Comparison of ENCODE assay signal across 8 cellular contexts in genomic region chr1:67429011-67429527, GRCh38. TPM values are rescaled to one million over a fixed set of nuclear protein-coding genes. Genes with fewer than 3 reads are reported as not detected.
DNase-seq lines count a peak whose midpoint lies in the region; ATAC-seq and TF ChIP-seq lines count a peak whose summit lies in the region.

No MANE protein-coding gene starts in this region.

- H3K27ac ChIP-seq in left ventricle myocardium inferior (replicated peaks), result peak overlapping the region; percentile 96

- DNase-seq in Daoy (ENCODE audit: low read depth) (peak; percentile 41), NB4 (ENCODE audit: low read depth) (peak; percentile 53), left ventricle myocardium inferior (no peak), skeletal muscle cell (ENCODE audit: low read depth) (no peak), NCI-H226 (no peak)
- peak; percentile 38 for DNase-seq in activated T-helper 9 cell treated with anti-CD3 and anti-CD28 coated beads, Interleukin-2, amount 50 U/mL, for 16 hours (ENCODE audit: low read depth)

- H3K4me3 ChIP-seq in NB4 (ENCODE audit: low read depth, low read length) (peak overlapping the region; percentile 90), left ventricle myocardium inferior (peak overlapping the region; percentile 88), skeletal muscle cell (ENCODE audit: low read depth, low read length) (peak overlapping the region; percentile 85)

- intact Hi-C loops in left ventricle myocardium inferior (cut with micrococcal nuclease), result no loop called here

- H3K36me3 ChIP-seq in left ventricle myocardium inferior, result peaks cover 21% of the 10 kb centered on the region

- TF ChIP-seq POLR2A in NB4 (IDR thresholded peaks at IDR 0.05; ENCODE audit: extremely low read depth, insufficient read length), result no peak

- peaks cover 82% of the 10 kb centered on the region for H3K4me1 ChIP-seq in left ventricle myocardium inferior

- no peaks in the 10 kb centered on the region for H3K27me3 ChIP-seq in left ventricle myocardium inferior (ENCODE audit: low read depth)

- no peak for TF ChIP-seq CTCF in NB4 (IDR thresholded peaks at IDR 0.05; ENCODE audit: low read depth, low read length)
- no peak for TF ChIP-seq CTCF in left ventricle myocardium inferior (IDR thresholded peaks at IDR 0.05; ENCODE audit: borderline replicate concordance)

- ATAC-seq in GM21717 (IDR thresholded peaks at IDR 0.05; ENCODE audit: unreplicated experiment), result no peak
- ATAC-seq in HG03039 (IDR thresholded peaks at IDR 0.05; ENCODE audit: unreplicated experiment), result no peak

- no peaks in the 10 kb centered on the region for H3K9me3 ChIP-seq in left ventricle myocardium inferior (replicated peaks)

RNA-seq across cellular contexts. Expression of gene SERBP1, which starts 1.1 kb away (rescaled TPM):
- total RNA-seq in Daoy (2014; rRNA removed; shearing (Covaris generic)), result 712 and 805 TPM in 2 replicates
- 125 TPM for total RNA-seq in left ventricle myocardium inferior

Comparison
In these comparisons a context has a peak if more than half of its experiments do, and no peak if none do; other contexts are left out.
1. DNase-seq: peak in Daoy (single experiment), NB4 (single experiment) and activated T-helper 9 cell treated with anti-CD3 and anti-CD28 coated beads, Interleukin-2, amount 50 U/mL, for 16 hours (single experiment); none in left ventricle myocardium inferior (single experiment), skeletal muscle cell (single experiment) and NCI-H226 (single experiment).
2. Peak in every context shown above with its lines, with median percentiles within 50 percentile points of each other: H3K4me3 ChIP-seq.